Comparison of ENCODE assay signal across 14 cellular contexts in genomic region chr14:103388664-103389063, GRCh38. TPM values are rescaled to one million over a fixed set of nuclear protein-coding genes. Genes with fewer than 3 reads are reported as not detected.
DNase-seq lines count a peak whose midpoint lies in the region; ATAC-seq, FAIRE-seq and TF ChIP-seq lines count a peak whose summit lies in the region.
"Had no signal": no experiment of that assay in that cellular context is flagged by ENCODE, and none has a peak within 500 bp of the region (broad histone marks: within the 10 kb centered on the region; RNA-seq: fewer than 3 reads in every experiment).

No MANE protein-coding gene starts in this region.

- no peaks in the 10 kb centered on the region for H3K9me2 ChIP-seq in OCI-LY7 (ENCODE audit: insufficient read depth, low read length)

- H3K27me3 ChIP-seq in osteoblast (ENCODE audit: insufficient read depth, low read length), result no peaks in the 10 kb centered on the region
- H3K27me3 ChIP-seq: brain microvascular endothelial cell, heart left ventricle had no signal

- no peak for ATAC-seq in central memory CD8-positive, alpha-beta T cell (replicated peaks; ENCODE audit: extremely low read depth, poor library complexity, severe bottlenecking)
- ATAC-seq in GM18511 (IDR thresholded peaks at IDR 0.05; ENCODE audit: unreplicated experiment), result no peak
- ATAC-seq: heart left ventricle had no signal

- no peaks in the 10 kb centered on the region for H3K9me3 Mint-ChIP-seq in activated CD4-positive, alpha-beta memory T cell treated with anti-CD3 and anti-CD28 coated beads for 36 hours
- H3K9me3 Mint-ChIP-seq in activated CD4-positive, alpha-beta memory T cell treated with anti-CD3 and anti-CD28 coated beads, Interleukin-2, amount 10 ng/mL, durations not matched to agents 7 days and 5 days, result no peaks in the 10 kb centered on the region
- no peaks in the 10 kb centered on the region for H3K9me3 Mint-ChIP-seq in central memory CD8-positive, alpha-beta T cell

- intact Hi-C loops in activated CD4-positive, alpha-beta memory T cell treated with anti-CD3 and anti-CD28 coated beads for 36 hours (cut with micrococcal nuclease), result loop anchor here (5.0 kb wide), 1 partner anchor 39 kb away; no protein-coding TSS in a partner anchor
- intact Hi-C loops in OCI-LY7 (cut with micrococcal nuclease; ENCODE audit: unreplicated experiment), result no loop called here

- H3K27ac ChIP-seq in OCI-LY7 (ENCODE audit: low read depth, low read length, poor library complexity, severe bottlenecking) (no peak overlapping the region), osteoblast (ENCODE audit: low read depth, low read length) (no peak overlapping the region)
- H3K27ac ChIP-seq: brain microvascular endothelial cell had no signal

- H3K36me3 Mint-ChIP-seq in activated CD4-positive, alpha-beta memory T cell treated with anti-CD3 and anti-CD28 coated beads for 36 hours, result peaks cover 6% of the 10 kb centered on the region
- H3K36me3 Mint-ChIP-seq in activated CD4-positive, alpha-beta memory T cell treated with anti-CD3 and anti-CD28 coated beads, Interleukin-2, amount 10 ng/mL, durations not matched to agents 7 days and 5 days (ENCODE audit: low read depth), result peaks cover 10% of the 10 kb centered on the region
- peaks cover 14% of the 10 kb centered on the region for H3K36me3 Mint-ChIP-seq in central memory CD8-positive, alpha-beta T cell (ENCODE audit: insufficient read depth)

- no peak for FAIRE-seq in urothelium cell line (lab: Jason Lieb, UNC)
- FAIRE-seq: A204.1, endometrium had no signal

- no peaks in the 10 kb centered on the region for H3K9me3 ChIP-seq in OCI-LY7 (ENCODE audit: low read length)
- H3K9me3 ChIP-seq in osteoblast (ENCODE audit: low read depth, low read length), result no peaks in the 10 kb centered on the region
- H3K9me3 ChIP-seq: heart left ventricle had no signal

- H2AFZ ChIP-seq in OCI-LY7 (ENCODE audit: low read length), result no peak overlapping the region
- no peak overlapping the region for H2AFZ ChIP-seq in osteoblast (ENCODE audit: low read length)

- H3K4me3 Mint-ChIP-seq in activated CD4-positive, alpha-beta memory T cell treated with anti-CD3 and anti-CD28 coated beads for 36 hours, result no peak overlapping the region
- H3K4me3 Mint-ChIP-seq in activated CD4-positive, alpha-beta memory T cell treated with anti-CD3 and anti-CD28 coated beads, Interleukin-2, amount 10 ng/mL, durations not matched to agents 7 days and 5 days, result no peak overlapping the region
- peak overlapping the region; percentile 95 for H3K4me3 Mint-ChIP-seq in central memory CD8-positive, alpha-beta T cell

- H3K4me1 Mint-ChIP-seq in activated CD4-positive, alpha-beta memory T cell treated with anti-CD3 and anti-CD28 coated beads for 36 hours (ENCODE audit: low read depth), result peaks cover 39% of the 10 kb centered on the region
- peaks cover 35% of the 10 kb centered on the region for H3K4me1 Mint-ChIP-seq in activated CD4-positive, alpha-beta memory T cell treated with anti-CD3 and anti-CD28 coated beads, Interleukin-2, amount 10 ng/mL, durations not matched to agents 7 days and 5 days
- peaks cover 37% of the 10 kb centered on the region for H3K4me1 Mint-ChIP-seq in central memory CD8-positive, alpha-beta T cell

- H3K4me1 ChIP-seq in OCI-LY7 (ENCODE audit: insufficient read depth, low read length, poor library complexity, severe bottlenecking), result peaks cover 38% of the 10 kb centered on the region
- H3K4me1 ChIP-seq in osteoblast (ENCODE audit: insufficient read depth, low read length), result peaks cover 20% of the 10 kb centered on the region

- H4K20me1 ChIP-seq in OCI-LY7 (ENCODE audit: insufficient read depth, low read length) (peaks cover 22% of the 10 kb centered on the region), osteoblast (ENCODE audit: insufficient read depth, low read length) (peaks cover 69% of the 10 kb centered on the region)

- BruUV-seq in OCI-LY7 (replicated peaks; lab: Mats Ljungman, UMichigan), result no TSS peak

- H3K27me3 Mint-ChIP-seq in activated CD4-positive, alpha-beta memory T cell treated with anti-CD3 and anti-CD28 coated beads for 36 hours, result no peaks in the 10 kb centered on the region
- no peaks in the 10 kb centered on the region for H3K27me3 Mint-ChIP-seq in activated CD4-positive, alpha-beta memory T cell treated with anti-CD3 and anti-CD28 coated beads, Interleukin-2, amount 10 ng/mL, durations not matched to agents 7 days and 5 days
- H3K27me3 Mint-ChIP-seq in central memory CD8-positive, alpha-beta T cell, result no peaks in the 10 kb centered on the region

- no peak for TF ChIP-seq CTCF in OCI-LY7 (conservative IDR thresholded peaks at IDR 0.05; ENCODE audit: low read length)
- no peak for TF ChIP-seq CTCF in osteoblast (IDR thresholded peaks at IDR 0.05; ENCODE audit: extremely low read depth, low read depth, low read length)

- H3K36me3 ChIP-seq in OCI-LY7 (ENCODE audit: insufficient read depth, low read length) (peaks cover 18% of the 10 kb centered on the region), osteoblast (ENCODE audit: insufficient read depth, low read length) (no peaks in the 10 kb centered on the region)
- H3K36me3 ChIP-seq: brain microvascular endothelial cell, heart left ventricle had no signal

- peak overlapping the region; percentile 96 for H3K4me3 ChIP-seq in OCI-LY7 (ENCODE audit: low read depth, low read length, poor library complexity, severe bottlenecking)
- H3K4me3 ChIP-seq in osteoblast (ENCODE audit: insufficient read depth, low read length), result no peak overlapping the region

- no peak for DNase-seq in activated CD4-positive, alpha-beta memory T cell treated with anti-CD3 and anti-CD28 coated beads for 36 hours
- DNase-seq in activated CD4-positive, alpha-beta memory T cell treated with anti-CD3 and anti-CD28 coated beads, Interleukin-2, amount 10 ng/mL, durations not matched to agents 7 days and 5 days, result no peak
- DNase-seq in OCI-LY7 (ENCODE audit: low spot score) (no peak), osteoblast (ENCODE audit: insufficient read length, low spot score, missing footprints) (no peak), urothelium cell line (ENCODE audit: low spot score) (no peak)
- no peak for DNase-seq in central memory CD8-positive, alpha-beta T cell (ENCODE audit: low spot score in 2 of 2)
- DNase-seq in stimulated activated CD4-positive, alpha-beta T cell treated with anti-CD3 and anti-CD28 coated beads, Interleukin-15, amount 100 ng/mL, for 24 hours, result no peak
- DNase-seq: activated CD8-positive, alpha-beta memory T cell treated with anti-CD3 and anti-CD28 coated beads, Interleukin-2, amount 50 U/mL, for 4 hours; brain microvascular endothelial cell; DMS153 had no signal

- H3K4me2 ChIP-seq in OCI-LY7 (ENCODE audit: low read length) (peak overlapping the region; percentile 97), osteoblast (ENCODE audit: insufficient read depth, low read length) (peak overlapping the region; percentile 98)

- CTCF ChIA-PET in activated CD4-positive, alpha-beta memory T cell treated with anti-CD3 and anti-CD28 coated beads for 36 hours (lab: Charles Lee), result interaction anchor here (0.6 to 7.8 kb wide), 2 partner anchors 10 to 15 kb away, joined by 3 to 101 read pairs; no protein-coding TSS in a partner anchor
- CTCF ChIA-PET in activated CD4-positive, alpha-beta memory T cell treated with anti-CD3 and anti-CD28 coated beads, Interleukin-2, amount 10 ng/mL, durations not matched to agents 7 days and 5 days (lab: Charles Lee), result interaction anchor here (1.9 kb wide), 1 partner anchor 8 kb away, joined by 5 read pairs; no protein-coding TSS in a partner anchor
- CTCF ChIA-PET in OCI-LY7 (lab: Charles Lee; ENCODE audit: unreplicated experiment), result no interaction called here

- POLR2A ChIA-PET in activated CD4-positive, alpha-beta memory T cell treated with anti-CD3 and anti-CD28 coated beads for 36 hours (lab: Charles Lee), result no interaction called here
- POLR2A ChIA-PET in activated CD4-positive, alpha-beta memory T cell treated with anti-CD3 and anti-CD28 coated beads, Interleukin-2, amount 10 ng/mL, durations not matched to agents 7 days and 5 days (lab: Charles Lee), result interaction anchor here (2.6 kb wide), 1 partner anchor 54 kb away, joined by 13 read pairs; the partner anchor contains the start of gene EIF5
- POLR2A ChIA-PET in OCI-LY7 (lab: Charles Lee), result no interaction called here

- H3K27ac Mint-ChIP-seq in activated CD4-positive, alpha-beta memory T cell treated with anti-CD3 and anti-CD28 coated beads for 36 hours, result peak overlapping the region; percentile 11
- no peak overlapping the region for H3K27ac Mint-ChIP-seq in activated CD4-positive, alpha-beta memory T cell treated with anti-CD3 and anti-CD28 coated beads, Interleukin-2, amount 10 ng/mL, durations not matched to agents 7 days and 5 days
- peak overlapping the region; percentile 22 for H3K27ac Mint-ChIP-seq in central memory CD8-positive, alpha-beta T cell (ENCODE audit: low read depth)

- peaks cover 78% of the 10 kb centered on the region for H3K79me2 ChIP-seq in OCI-LY7 (ENCODE audit: insufficient read depth, low read depth, low read length)
- peaks cover 80% of the 10 kb centered on the region for H3K79me2 ChIP-seq in osteoblast (ENCODE audit: insufficient read depth, low read length)

RNA-seq across cellular contexts. Expression of gene MARK3, which starts 3.4 kb away (rescaled TPM):
- total RNA-seq in activated CD4-positive, alpha-beta memory T cell treated with anti-CD3 and anti-CD28 coated beads for 36 hours, result 10 to 100 TPM; 63.4 to 69.1 TPM
- total RNA-seq in activated CD4-positive, alpha-beta memory T cell treated with anti-CD3 and anti-CD28 coated beads, Interleukin-2, amount 10 ng/mL, durations not matched to agents 7 days and 5 days, result 10 to 100 TPM; 76.0 to 84.2 TPM
- 70.8 and 72.7 TPM in 2 replicates for total RNA-seq in OCI-LY7 (2014; rRNA removed; shearing (Covaris generic))
- total RNA-seq in OCI-LY7 (2022) (83.6 and 89.0 TPM in 2 replicates), osteoblast (101 and 108 TPM in 2 replicates)

RNA-seq across cellular contexts. Expression of gene EIF5, which starts 54.6 kb away (rescaled TPM):
- 100 to 1,000 TPM; 192 to 196 TPM for total RNA-seq in activated CD4-positive, alpha-beta memory T cell treated with anti-CD3 and anti-CD28 coated beads for 36 hours
- total RNA-seq in activated CD4-positive, alpha-beta memory T cell treated with anti-CD3 and anti-CD28 coated beads, Interleukin-2, amount 10 ng/mL, durations not matched to agents 7 days and 5 days, result 100 to 1,000 TPM; 188 to 197 TPM
- total RNA-seq in OCI-LY7 (2014; rRNA removed; shearing (Covaris generic)), result 171 and 237 TPM in 2 replicates
- total RNA-seq in OCI-LY7 (2022), result 274 and 292 TPM in 2 replicates
- total RNA-seq in osteoblast, result 197 and 221 TPM in 2 replicates
